14 cellular contexts compared by ENCODE assay signal in the genomic region with DNA sequence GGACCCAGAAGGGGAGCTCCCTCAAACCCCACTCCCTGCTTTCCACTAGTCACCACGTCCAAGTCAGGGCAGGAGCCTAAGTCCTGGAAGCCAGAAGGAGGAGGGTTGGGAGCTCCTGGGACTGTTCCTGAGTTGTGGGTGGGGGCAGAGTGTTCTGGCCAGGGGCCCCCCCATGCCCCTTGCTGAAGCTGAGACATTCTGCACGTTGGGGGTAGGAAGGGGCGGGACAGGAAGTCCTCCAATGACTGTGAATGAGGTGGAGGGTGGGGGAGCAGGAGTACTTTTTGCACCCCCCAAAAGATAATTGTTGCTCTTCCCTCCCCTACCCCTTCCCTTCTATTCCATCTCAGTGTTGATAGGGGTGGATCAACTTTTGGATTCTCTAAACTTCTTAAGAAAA. TPM values are rescaled to one million over a fixed set of nuclear protein-coding genes. Genes with fewer than 3 reads are reported as not detected.
DNase-seq lines count a peak whose midpoint lies in the region; ATAC-seq, FAIRE-seq and TF ChIP-seq lines count a peak whose summit lies in the region.
"Had no signal": no experiment of that assay in that cellular context is flagged by ENCODE, and none has a peak within 500 bp of the region (broad histone marks: within the 10 kb centered on the region; RNA-seq: fewer than 3 reads in every experiment).

No MANE protein-coding gene starts in this region.

- peaks cover 20% of the 10 kb centered on the region; the same call in 1 of the 2 replicates for H3K79me2 ChIP-seq in Loucy (ENCODE audit: insufficient read depth, low read length)

- ATAC-seq in gastrocnemius medialis (no peak), GM21447 (IDR thresholded peaks at IDR 0.05; ENCODE audit: unreplicated experiment) (no peak)

- no peaks in the 10 kb centered on the region for H3K9me3 Mint-ChIP-seq in T-helper 1 cell treated with Interleukin-12 subunit alpha and Interleukin-12 subunit beta and Interleukin-4 antibody, amounts not matched to agents 30 μg/mL and 1 μg/mL, for 36 hours

- H3K4me2 ChIP-seq in Loucy (ENCODE audit: low read depth, low read length, poor library complexity, severe bottlenecking): peak overlapping the region; percentile 86

- no peaks in the 10 kb centered on the region for H4K20me1 ChIP-seq in Loucy (ENCODE audit: insufficient read depth, low read length, poor library complexity, severe bottlenecking)

- H3K36me3 ChIP-seq in Loucy (ENCODE audit: insufficient read depth, low read length): no peaks in the 10 kb centered on the region
- H3K36me3 ChIP-seq in ectodermal cell (ENCODE audit: control insufficient read depth, insufficient read depth, low read length): no peaks in the 10 kb centered on the region
- no peaks in the 10 kb centered on the region for H3K36me3 ChIP-seq in gastrocnemius medialis
- H3K36me3 ChIP-seq: sigmoid colon had no signal

- peak overlapping the region; percentile 31 for H3K4me3 Mint-ChIP-seq in T-helper 1 cell treated with Interleukin-12 subunit alpha and Interleukin-12 subunit beta and Interleukin-4 antibody, amounts not matched to agents 30 μg/mL and 1 μg/mL, for 36 hours

- TF ChIP-seq CTCF in Loucy (conservative IDR thresholded peaks at IDR 0.05; ENCODE audit: low read length) (no peak), gastrocnemius medialis (IDR thresholded peaks at IDR 0.05 in 4 of 5, conservative IDR thresholded peaks at IDR 0.05 in 1 of 5) (no peak)

- H3K27me3 ChIP-seq in Loucy (ENCODE audit: insufficient read depth, low read length, poor library complexity, severe bottlenecking) (no peaks in the 10 kb centered on the region), ectodermal cell (ENCODE audit: control insufficient read depth, insufficient read depth, low read length, poor library complexity, severe bottlenecking) (peaks cover 32% of the 10 kb centered on the region), gastrocnemius medialis (no peaks in the 10 kb centered on the region)

- H3K4me1 Mint-ChIP-seq in T-helper 1 cell treated with Interleukin-12 subunit alpha and Interleukin-12 subunit beta and Interleukin-4 antibody, amounts not matched to agents 30 μg/mL and 1 μg/mL, for 36 hours (ENCODE audit: low read depth): peaks cover 6% of the 10 kb centered on the region

- H3K4me3 ChIP-seq in Loucy (ENCODE audit: low read length, poor library complexity, severe bottlenecking): peak overlapping the region; percentile 87
- H3K4me3 ChIP-seq in ectodermal cell (ENCODE audit: insufficient read depth, low read depth, low read length): peak overlapping the region; percentile 45
- peak overlapping the region in 3 of 4 donors; percentile 20 to 51 (median 44) for H3K4me3 ChIP-seq in gastrocnemius medialis

- H3K4me1 ChIP-seq in Loucy (ENCODE audit: insufficient read depth, low read length, poor library complexity, severe bottlenecking): peaks cover 33% of the 10 kb centered on the region
- H3K4me1 ChIP-seq in ectodermal cell (ENCODE audit: control insufficient read depth, insufficient read depth, low read length): no peaks in the 10 kb centered on the region
- peaks cover 12 to 13% of the 10 kb centered on the region in 2 donors for H3K4me1 ChIP-seq in gastrocnemius medialis

- no peaks in the 10 kb centered on the region for H3K9me2 ChIP-seq in Loucy (replicated peaks; ENCODE audit: low read depth, low read length)

- DNase-seq in T-helper 1 cell (no peak), gastrocnemius medialis (no peak), H54 (ENCODE audit: insufficient read length, low spot score) (no peak), iPS-NIHi7 (ENCODE audit: extremely low spot score) (no peak)
- DNase-seq: activated naive CD4-positive, alpha-beta T cell treated with Interleukin-2 at 50 U/mL for 16 hours; NCI-H2029 treated with DMSO at 0.1 percent for 48 hours; OCI-M1; sigmoid colon had no signal

- intact Hi-C loops in gastrocnemius medialis (cut with DNase I; ENCODE audit: low total_unique reads): no loop called here

- H3K9ac ChIP-seq in Loucy (ENCODE audit: low read depth, low read length, poor library complexity, severe bottlenecking): peak overlapping the region; percentile 81

- WGBS in ectodermal cell, 2 experiments: 14 to 15% methylated on average over 3 of the region's 3 CpGs

- H3K27me3 Mint-ChIP-seq in T-helper 1 cell treated with Interleukin-12 subunit alpha and Interleukin-12 subunit beta and Interleukin-4 antibody, amounts not matched to agents 30 μg/mL and 1 μg/mL, for 36 hours (ENCODE audit: low read depth): peaks cover 35% of the 10 kb centered on the region

- no peak overlapping the region for H3K27ac Mint-ChIP-seq in T-helper 1 cell treated with Interleukin-12 subunit alpha and Interleukin-12 subunit beta and Interleukin-4 antibody, amounts not matched to agents 30 μg/mL and 1 μg/mL, for 36 hours

- H3K9me3 ChIP-seq in Loucy (ENCODE audit: insufficient read depth, low read depth, low read length) (no peaks in the 10 kb centered on the region), ectodermal cell (ENCODE audit: control insufficient read depth, low read length) (no peaks in the 10 kb centered on the region), gastrocnemius medialis (no peaks in the 10 kb centered on the region)
- H3K9me3 ChIP-seq: sigmoid colon had no signal

- H3K36me3 Mint-ChIP-seq in T-helper 1 cell treated with Interleukin-12 subunit alpha and Interleukin-12 subunit beta and Interleukin-4 antibody, amounts not matched to agents 30 μg/mL and 1 μg/mL, for 36 hours (ENCODE audit: low read depth): no peaks in the 10 kb centered on the region

- in situ Hi-C loops in gastrocnemius medialis (cut with MboI; ENCODE audit: low sequenced_read_pairs in 4 of 4): no loop called here

- peak overlapping the region; percentile 95 for H2AFZ ChIP-seq in Loucy (ENCODE audit: low read length)

- H3K27ac ChIP-seq in ectodermal cell (ENCODE audit: insufficient read depth, low read depth, low read length, poor library complexity, severe bottlenecking) (no peak overlapping the region), gastrocnemius medialis (no peak overlapping the region)
- H3K27ac ChIP-seq: sigmoid colon had no signal

- no peak for TF ChIP-seq POLR2A in gastrocnemius medialis (IDR thresholded peaks at IDR 0.05)
- TF ChIP-seq POLR2A in H54 (IDR thresholded peaks at IDR 0.05; ENCODE audit: low read depth, low read length): no peak

- no peaks in the 10 kb centered on the region for H3F3A ChIP-seq in Loucy (ENCODE audit: low read depth)

- no peak for FAIRE-seq in H54 (lab: Jason Lieb, UNC)

RNA-seq across cellular contexts. Expression of gene C17orf113, which starts 21.4 kb away (rescaled TPM):
- polyA plus RNA-seq in ectodermal cell (2013, experiment 1 of 4): 3.7 TPM
- 3.3 TPM for polyA plus RNA-seq in ectodermal cell (2013, experiment 2 of 4)
- polyA plus RNA-seq in ectodermal cell (2013, experiment 3 of 4): 2.8 TPM
- 3.2 TPM for polyA plus RNA-seq in ectodermal cell (2013, experiment 4 of 4)
- under 1 TPM; 0.13 to 0.86 (median 0.38) TPM for total RNA-seq in gastrocnemius medialis

RNA-seq across cellular contexts. Expression of gene ZNF385C, which starts 26.5 kb away (rescaled TPM):
- 9.9 TPM for polyA plus RNA-seq in ectodermal cell (2013, experiment 1 of 4)
- polyA plus RNA-seq in ectodermal cell (2013, experiment 2 of 4): 11.2 TPM
- 9.6 TPM for polyA plus RNA-seq in ectodermal cell (2013, experiment 3 of 4)
- polyA plus RNA-seq in ectodermal cell (2013, experiment 4 of 4): 12.0 TPM
- under 1 TPM in 2 of 4 donors, not detected in 2; 0.26 to 0.78 TPM for total RNA-seq in gastrocnemius medialis
- total RNA-seq: HT1080 had no signal

RNA-seq across cellular contexts. Expression of gene DHX58, which starts 40.7 kb away (rescaled TPM):
- 0.57 TPM for polyA plus RNA-seq in ectodermal cell (2013, experiment 1 of 4)
- 0.41 TPM for polyA plus RNA-seq in ectodermal cell (2013, experiment 2 of 4)
- polyA plus RNA-seq in ectodermal cell (2013, experiment 3 of 4): 0.91 TPM
- polyA plus RNA-seq in ectodermal cell (2013, experiment 4 of 4): 0.65 TPM
- total RNA-seq in gastrocnemius medialis: 1 to 10 TPM; 1.1 to 4.4 (median 3.1) TPM

RNA-seq across cellular contexts. Expression of gene KAT2A, which starts 49.4 kb away (rescaled TPM):
- polyA plus RNA-seq in ectodermal cell (2013, experiment 1 of 4): 43.7 TPM
- polyA plus RNA-seq in ectodermal cell (2013, experiment 2 of 4): 39.4 TPM
- 37.0 TPM for polyA plus RNA-seq in ectodermal cell (2013, experiment 3 of 4)
- polyA plus RNA-seq in ectodermal cell (2013, experiment 4 of 4): 45.1 TPM
- total RNA-seq in gastrocnemius medialis: 10 to 100 TPM in 1 of 4 donors, 1 to 10 TPM in 3; 1.8 to 15.0 (median 6.3) TPM

RNA-seq across cellular contexts. Expression of gene HSPB9, which starts 50.8 kb away (rescaled TPM):
- polyA plus RNA-seq in ectodermal cell (2013, experiment 1 of 4): 0.48 TPM
- polyA plus RNA-seq in ectodermal cell (2013, experiment 2 of 4): not detected
- polyA plus RNA-seq in ectodermal cell (2013, experiment 3 of 4): not detected
- polyA plus RNA-seq in ectodermal cell (2013, experiment 4 of 4): 0.28 TPM
- total RNA-seq in gastrocnemius medialis: not detected
- total RNA-seq: A673, HT1080 had no signal
